In genomic region chr1:53700776-53701175, GRCh38 we compare ENCODE assay signal across 8 cellular contexts. TPM values are rescaled to one million over a fixed set of nuclear protein-coding genes. Genes with fewer than 3 reads are reported as not detected.
"Had no signal": no experiment of that assay in that cellular context is flagged by ENCODE, and none has a peak within 500 bp of the region (broad histone marks: within the 10 kb centered on the region; RNA-seq: fewer than 3 reads in every experiment).

No MANE protein-coding gene starts in this region.

- H3K4me3 ChIP-seq: GM12878 had no signal

- FAIRE-seq: G401.6, GM12878, GM12891, GM12892, GM18507, GM19239 had no signal

- ATAC-seq: GM12878 had no signal

- DNase-seq: GDM1, GF-D8 had no signal

RNA-seq across cellular contexts. Expression of gene GLIS1, which starts 38.2 kb away (rescaled TPM):
- polyA plus RNA-seq: GM12878 had no signal
